ENCODE assay signal across 17 cellular contexts in genomic region chr2:241001413-241002274, GRCh38. TPM values are rescaled to one million over a fixed set of nuclear protein-coding genes. Genes with fewer than 3 reads are reported as not detected.
A peak's percentile ranks its signal among the peaks of the same experiment; 100 is the strongest.
DNase-seq lines count a peak whose midpoint lies in the region; ATAC-seq, FAIRE-seq and TF ChIP-seq lines count a peak whose summit lies in the region.
"Had no signal": no experiment of that assay in that cellular context is flagged by ENCODE, and none has a peak within 500 bp of the region (broad histone marks: within the 10 kb centered on the region; RNA-seq: fewer than 3 reads in every experiment).

No MANE protein-coding gene starts in this region.

- no peak for DNase-seq in CD4-positive, alpha-beta T cell
- DNase-seq in Peyer's patch (peak; percentile 9 to 46 (median 37)), kidney (peak; percentile 56), psoas muscle (peak; percentile 19 to 46), NCI-H1105 treated with DMSO at 0.1 percent for 48 hours (lab: John Stamatoyannopoulos, UW) (no peak), ACHN (no peak), NCI-H2196 (lab: John Stamatoyannopoulos, UW; ENCODE audit: unreplicated experiment) (no peak)
- DNase-seq: anterior cingulate cortex, EL, left ventricle myocardium superior, NCI-H526 had no signal

- H3K4me3 ChIP-seq in Peyer's patch (no peak overlapping the region), kidney (ENCODE audit: low read length in 2 of 2) (no peak overlapping the region), psoas muscle (no peak overlapping the region)
- H3K4me3 ChIP-seq: hepatocyte had no signal

- no peak overlapping the region for H3K27ac ChIP-seq in CD4-positive, alpha-beta T cell (ENCODE audit: low read depth, low read length)
- H3K27ac ChIP-seq in Peyer's patch = no peak overlapping the region
- no peak overlapping the region for H3K27ac ChIP-seq in kidney (ENCODE audit: low read depth in 2 of 2, low read length in 2 of 2)
- H3K27ac ChIP-seq in psoas muscle = no peak overlapping the region
- H3K27ac ChIP-seq: C4-2B, esophagus muscularis mucosa, hepatocyte had no signal

- peaks cover 24% of the 10 kb centered on the region for H3K4me1 Mint-ChIP-seq in CD4-positive, alpha-beta T cell (ENCODE audit: low read depth)

- H3K36me3 ChIP-seq in Peyer's patch (no peaks in the 10 kb centered on the region), kidney (ENCODE audit: control insufficient read depth in 1 of 2, insufficient read depth in 2 of 2, low read length in 2 of 2) (peaks cover 0 to 5% of the 10 kb centered on the region in 2 donors), psoas muscle (ENCODE audit: insufficient read depth in 1 of 2, low read depth in 1 of 2) (peaks cover 8 to 16% of the 10 kb centered on the region in 2 donors)

- CTCF ChIA-PET in CD4-positive, alpha-beta T cell (lab: Charles Lee) = interaction anchor here (0.7 to 1.2 kb wide), 2 partner anchors 8 to 201 kb away, joined by 3 read pairs; no protein-coding TSS in a partner anchor

- 75 to 87% (median 77%) methylated on average over 21 of the region's 21 CpGs for WGBS in psoas muscle, 3 donors

- no peak for TF ChIP-seq POLR2A in Peyer's patch (IDR thresholded peaks at IDR 0.05)

- H3K4me1 ChIP-seq in Peyer's patch (peaks cover 0 to 6% (median 0%) of the 10 kb centered on the region in 4 donors), kidney (ENCODE audit: control insufficient read depth in 1 of 2, insufficient read depth in 1 of 2, low read depth in 1 of 2, low read length in 2 of 2) (peaks cover 8 to 17% of the 10 kb centered on the region in 2 donors), psoas muscle (peaks cover 37% of the 10 kb centered on the region)

- intact Hi-C loops in CD4-positive, alpha-beta T cell (cut with DNase I, micrococcal nuclease) = no loop called here
- intact Hi-C loops in kidney (cut with DNase I) = no loop called here
- intact Hi-C loops in psoas muscle (cut with DNase I) = no loop called here

- H3K27me3 ChIP-seq in CD4-positive, alpha-beta T cell (ENCODE audit: control insufficient read depth, insufficient read depth, low read length) = no peaks in the 10 kb centered on the region
- H3K27me3 ChIP-seq in Peyer's patch = no peaks in the 10 kb centered on the region
- no peaks in the 10 kb centered on the region for H3K27me3 ChIP-seq in psoas muscle (ENCODE audit: insufficient read depth in 3 of 3, low read length in 2 of 3)
- H3K27me3 ChIP-seq: esophagus muscularis mucosa had no signal

- no peak for TF ChIP-seq CTCF in CD4-positive, alpha-beta T cell (IDR thresholded peaks at IDR 0.05)
- TF ChIP-seq CTCF in Peyer's patch (IDR thresholded peaks at IDR 0.05) = no peak
- no peak for TF ChIP-seq CTCF in kidney (IDR thresholded peaks at IDR 0.05; ENCODE audit: borderline replicate concordance, extremely low read depth, insufficient read depth)
- TF ChIP-seq CTCF in psoas muscle (IDR thresholded peaks at IDR 0.05) = no peak

- peaks cover 29% of the 10 kb centered on the region for H3K27me3 Mint-ChIP-seq in CD4-positive, alpha-beta T cell

- peak overlapping the region; percentile 64 for H3K4me3 Mint-ChIP-seq in CD4-positive, alpha-beta T cell
- H3K4me3 Mint-ChIP-seq: dendritic cell treated with granulocyte-macrophage colony-stimulating factor and Interleukin-4, amounts not matched to agents 40 ng/mL and 50 ng/mL, for 4 days had no signal

- no peak overlapping the region for H3K27ac Mint-ChIP-seq in CD4-positive, alpha-beta T cell
- H3K27ac Mint-ChIP-seq: dendritic cell treated with granulocyte-macrophage colony-stimulating factor and Interleukin-4, amounts not matched to agents 40 ng/mL and 50 ng/mL, for 4 days had no signal

- H3K36me3 Mint-ChIP-seq in CD4-positive, alpha-beta T cell (ENCODE audit: low read depth) = peaks cover 30% of the 10 kb centered on the region

- POLR2A ChIA-PET in CD4-positive, alpha-beta T cell (lab: Charles Lee) = no interaction called here

- no peak for ATAC-seq in CD4-positive, alpha-beta T cell (ENCODE audit: poor library complexity)
- ATAC-seq in psoas muscle = peak in 1 of 4 donors; percentile 25
- ATAC-seq: left ventricle myocardium superior, Panc1 had no signal

- H3K9ac ChIP-seq in kidney (ENCODE audit: low read length in 2 of 2) = no peak overlapping the region

- H3K9me3 ChIP-seq in CD4-positive, alpha-beta T cell (ENCODE audit: control insufficient read depth, low read length) = peaks cover 21% of the 10 kb centered on the region
- peaks cover 0 to 12% (median 5%) of the 10 kb centered on the region in 4 donors for H3K9me3 ChIP-seq in Peyer's patch
- H3K9me3 ChIP-seq in kidney (ENCODE audit: control insufficient read depth in 1 of 2, low read length in 2 of 2) = peaks cover 0 to 16% of the 10 kb centered on the region in 2 donors
- H3K9me3 ChIP-seq in psoas muscle = peaks cover 16% of the 10 kb centered on the region

- peaks cover 14% of the 10 kb centered on the region for H3K9me3 Mint-ChIP-seq in CD4-positive, alpha-beta T cell

- no peak for FAIRE-seq in kidney (lab: Jason Lieb, UNC)
- FAIRE-seq: GM12891 had no signal

- in situ Hi-C loops in ACHN (cut with HindIII; ENCODE audit: low pct_ligation_motif_present, low pct_unique_long_range_greater_than_20kb, low sequenced_read_pairs) = no loop called here

RNA-seq across cellular contexts. Expression of gene SNED1, which starts 3.2 kb away (rescaled TPM):
- total RNA-seq in CD4-positive, alpha-beta T cell = 10 to 100 TPM; 42.0 to 42.7 TPM
- total RNA-seq in Peyer's patch = 10 to 100 TPM in 3 of 4 donors, 1 to 10 TPM in 1; 6.8 to 83.3 (median 25.2) TPM
- 42.1 TPM for total RNA-seq in kidney
- polyA plus RNA-seq in kidney (ENCODE audit: insufficient read depth, low read depth, low replicate concordance) = 3.0 TPM
- 10 to 100 TPM in 2 of 4 donors, 1 to 10 TPM in 2; 8.6 to 36.9 (median 11.1) TPM for total RNA-seq in psoas muscle
- polyA plus RNA-seq in psoas muscle = 1 to 10 TPM; 7.8 to 9.2 (median 9.2) TPM

Comparison
In these comparisons a context has a peak if more than half of its experiments do, and no peak if none do; other contexts are left out.
1. DNase-seq: peak in Peyer's patch (3 of 3), kidney (single experiment) and psoas muscle (2 of 2); none in CD4-positive, alpha-beta T cell (0 of 10), NCI-H1105 treated with DMSO at 0.1 percent for 48 hours (single experiment), ACHN (single experiment) and NCI-H2196 (single experiment).